Comparison of ENCODE assay signal across 1 cellular context in the genomic region with DNA sequence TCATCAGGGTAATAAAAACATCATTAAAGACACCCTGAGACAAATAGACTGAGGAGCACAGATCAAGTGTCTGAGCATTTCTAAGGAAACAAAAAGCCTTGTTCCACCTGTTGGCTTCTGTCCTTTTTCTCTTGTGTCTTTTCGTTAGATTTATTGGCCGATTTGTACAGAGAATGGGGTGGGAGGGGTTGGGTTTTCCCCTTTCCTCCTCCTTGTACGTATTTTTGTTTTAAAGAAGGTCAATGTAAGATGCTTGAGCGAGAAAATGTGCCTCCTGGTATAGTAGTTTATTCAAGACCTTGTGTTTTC.
TF ChIP-seq lines count a peak whose summit lies in the region.

No MANE protein-coding gene starts in this region.

TF ChIP-seq in IMR-90, 13 proteins besides CTCF, POLR2A, EP300 and RAD21 (continued from another document):
- TF ChIP-seq, protein P1, sequence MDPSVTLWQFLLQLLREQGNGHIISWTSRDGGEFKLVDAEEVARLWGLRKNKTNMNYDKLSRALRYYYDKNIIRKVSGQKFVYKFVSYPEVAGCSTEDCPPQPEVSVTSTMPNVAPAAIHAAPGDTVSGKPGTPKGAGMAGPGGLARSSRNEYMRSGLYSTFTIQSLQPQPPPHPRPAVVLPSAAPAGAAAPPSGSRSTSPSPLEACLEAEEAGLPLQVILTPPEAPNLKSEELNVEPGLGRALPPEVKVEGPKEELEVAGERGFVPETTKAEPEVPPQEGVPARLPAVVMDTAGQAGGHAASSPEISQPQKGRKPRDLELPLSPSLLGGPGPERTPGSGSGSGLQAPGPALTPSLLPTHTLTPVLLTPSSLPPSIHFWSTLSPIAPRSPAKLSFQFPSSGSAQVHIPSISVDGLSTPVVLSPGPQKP (IDR thresholded peaks at IDR 0.05; ENCODE audit: borderline replicate concordance, low read depth, low read length) = no peak
